In the genomic region with DNA sequence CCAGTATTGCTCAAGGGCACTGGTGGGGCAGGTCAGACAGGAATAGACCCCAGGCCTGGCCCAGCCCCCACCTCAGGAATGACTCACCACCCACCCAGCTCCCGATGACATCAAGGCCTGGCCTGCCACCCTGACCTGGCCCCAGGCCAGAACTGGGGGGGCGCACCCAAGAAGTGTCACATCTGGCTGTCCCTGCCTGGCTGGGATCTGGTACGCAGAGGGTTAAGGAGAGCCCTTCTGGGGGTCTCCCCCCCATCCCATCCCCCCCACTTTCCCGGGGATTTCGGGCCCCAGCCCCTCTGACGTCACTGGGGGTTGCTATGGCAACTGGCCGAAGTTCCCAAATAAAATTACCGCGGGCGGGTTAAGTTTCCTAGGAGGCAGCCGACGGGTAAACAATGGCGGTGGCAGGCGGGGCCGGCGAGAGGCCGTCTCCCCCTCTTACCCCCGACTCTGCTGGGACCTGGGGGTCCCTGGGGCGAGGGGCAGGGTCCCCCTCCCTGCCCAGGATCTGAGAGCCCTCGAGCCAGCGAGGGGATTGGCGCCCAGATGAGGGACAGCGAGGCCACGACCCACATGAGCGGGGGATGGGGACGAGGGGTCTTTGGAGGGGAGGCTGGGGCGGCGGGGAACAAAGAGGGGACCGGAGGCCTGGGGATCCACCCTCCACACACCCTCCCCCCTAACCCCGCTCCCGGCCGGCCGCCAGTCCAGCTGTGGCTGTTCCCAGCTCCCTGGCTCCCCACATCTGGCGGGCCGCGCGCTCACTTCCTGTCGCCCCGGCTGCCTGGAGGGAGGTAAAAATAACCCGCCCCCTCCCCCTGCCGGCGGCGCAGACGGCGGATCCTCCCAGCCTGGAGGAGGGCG, we compare ENCODE assay signal across 1 cellular context.
A peak's percentile ranks its signal among the peaks of the same experiment; 100 is the strongest.
TF ChIP-seq lines count a peak whose summit lies in the region.

No MANE protein-coding gene starts in this region.

TF ChIP-seq in K562, 482 proteins besides CTCF, POLR2A, EP300 and RAD21 (continued from another document and continues in another):
- TF ChIP-seq ZFP91 (CRISPR knock-in tag; IDR thresholded peaks at IDR 0.05), result no peak; the same call in 1 of the 2 replicates
- TF ChIP-seq ZNF551 (CRISPR knock-in tag; IDR thresholded peaks at IDR 0.05), result no peak
- no peak for TF ChIP-seq HMG20B (CRISPR knock-in tag; IDR thresholded peaks at IDR 0.05)
- no peak for TF ChIP-seq ARID3B (CRISPR knock-in tag; IDR thresholded peaks at IDR 0.05; ENCODE audit: borderline replicate concordance)
- no peak for TF ChIP-seq TSHZ1 (CRISPR knock-in tag; IDR thresholded peaks at IDR 0.05)
- no peak for TF ChIP-seq NUFIP1 (IDR thresholded peaks at IDR 0.05; ENCODE audit: partially characterized antibody)
- peak; percentile 80 for TF ChIP-seq HNRNPK (IDR thresholded peaks at IDR 0.05; ENCODE audit: low read depth, low read length, poor library complexity, severe bottlenecking)
- TF ChIP-seq, protein P1, sequence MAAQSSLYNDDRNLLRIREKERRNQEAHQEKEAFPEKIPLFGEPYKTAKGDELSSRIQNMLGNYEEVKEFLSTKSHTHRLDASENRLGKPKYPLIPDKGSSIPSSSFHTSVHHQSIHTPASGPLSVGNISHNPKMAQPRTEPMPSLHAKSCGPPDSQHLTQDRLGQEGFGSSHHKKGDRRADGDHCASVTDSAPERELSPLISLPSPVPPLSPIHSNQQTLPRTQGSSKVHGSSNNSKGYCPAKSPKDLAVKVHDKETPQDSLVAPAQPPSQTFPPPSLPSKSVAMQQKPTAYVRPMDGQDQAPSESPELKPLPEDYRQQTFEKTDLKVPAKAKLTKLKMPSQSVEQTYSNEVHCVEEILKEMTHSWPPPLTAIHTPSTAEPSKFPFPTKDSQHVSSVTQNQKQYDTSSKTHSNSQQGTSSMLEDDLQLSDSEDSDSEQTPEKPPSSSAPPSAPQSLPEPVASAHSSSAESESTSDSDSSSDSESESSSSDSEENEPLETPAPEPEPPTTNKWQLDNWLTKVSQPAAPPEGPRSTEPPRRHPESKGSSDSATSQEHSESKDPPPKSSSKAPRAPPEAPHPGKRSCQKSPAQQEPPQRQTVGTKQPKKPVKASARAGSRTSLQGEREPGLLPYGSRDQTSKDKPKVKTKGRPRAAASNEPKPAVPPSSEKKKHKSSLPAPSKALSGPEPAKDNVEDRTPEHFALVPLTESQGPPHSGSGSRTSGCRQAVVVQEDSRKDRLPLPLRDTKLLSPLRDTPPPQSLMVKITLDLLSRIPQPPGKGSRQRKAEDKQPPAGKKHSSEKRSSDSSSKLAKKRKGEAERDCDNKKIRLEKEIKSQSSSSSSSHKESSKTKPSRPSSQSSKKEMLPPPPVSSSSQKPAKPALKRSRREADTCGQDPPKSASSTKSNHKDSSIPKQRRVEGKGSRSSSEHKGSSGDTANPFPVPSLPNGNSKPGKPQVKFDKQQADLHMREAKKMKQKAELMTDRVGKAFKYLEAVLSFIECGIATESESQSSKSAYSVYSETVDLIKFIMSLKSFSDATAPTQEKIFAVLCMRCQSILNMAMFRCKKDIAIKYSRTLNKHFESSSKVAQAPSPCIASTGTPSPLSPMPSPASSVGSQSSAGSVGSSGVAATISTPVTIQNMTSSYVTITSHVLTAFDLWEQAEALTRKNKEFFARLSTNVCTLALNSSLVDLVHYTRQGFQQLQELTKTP (IDR thresholded peaks at IDR 0.05; ENCODE audit: low read depth in 1 of 2, partially characterized antibody in 2 of 2), result peak in 1 of 2 experiments; percentile 76
- peak; percentile 60 to 61; a peak in 2 of 4 replicates for TF ChIP-seq TEAD1 (CRISPR knock-in tag; IDR thresholded peaks at IDR 0.05)
- TF ChIP-seq, protein P2, sequence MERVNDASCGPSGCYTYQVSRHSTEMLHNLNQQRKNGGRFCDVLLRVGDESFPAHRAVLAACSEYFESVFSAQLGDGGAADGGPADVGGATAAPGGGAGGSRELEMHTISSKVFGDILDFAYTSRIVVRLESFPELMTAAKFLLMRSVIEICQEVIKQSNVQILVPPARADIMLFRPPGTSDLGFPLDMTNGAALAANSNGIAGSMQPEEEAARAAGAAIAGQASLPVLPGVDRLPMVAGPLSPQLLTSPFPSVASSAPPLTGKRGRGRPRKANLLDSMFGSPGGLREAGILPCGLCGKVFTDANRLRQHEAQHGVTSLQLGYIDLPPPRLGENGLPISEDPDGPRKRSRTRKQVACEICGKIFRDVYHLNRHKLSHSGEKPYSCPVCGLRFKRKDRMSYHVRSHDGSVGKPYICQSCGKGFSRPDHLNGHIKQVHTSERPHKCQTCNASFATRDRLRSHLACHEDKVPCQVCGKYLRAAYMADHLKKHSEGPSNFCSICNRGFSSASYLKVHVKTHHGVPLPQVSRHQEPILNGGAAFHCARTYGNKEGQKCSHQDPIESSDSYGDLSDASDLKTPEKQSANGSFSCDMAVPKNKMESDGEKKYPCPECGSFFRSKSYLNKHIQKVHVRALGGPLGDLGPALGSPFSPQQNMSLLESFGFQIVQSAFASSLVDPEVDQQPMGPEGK (CRISPR knock-in tag; IDR thresholded peaks at IDR 0.05; ENCODE audit: borderline replicate concordance), result no peak
- TF ChIP-seq, protein P3, sequence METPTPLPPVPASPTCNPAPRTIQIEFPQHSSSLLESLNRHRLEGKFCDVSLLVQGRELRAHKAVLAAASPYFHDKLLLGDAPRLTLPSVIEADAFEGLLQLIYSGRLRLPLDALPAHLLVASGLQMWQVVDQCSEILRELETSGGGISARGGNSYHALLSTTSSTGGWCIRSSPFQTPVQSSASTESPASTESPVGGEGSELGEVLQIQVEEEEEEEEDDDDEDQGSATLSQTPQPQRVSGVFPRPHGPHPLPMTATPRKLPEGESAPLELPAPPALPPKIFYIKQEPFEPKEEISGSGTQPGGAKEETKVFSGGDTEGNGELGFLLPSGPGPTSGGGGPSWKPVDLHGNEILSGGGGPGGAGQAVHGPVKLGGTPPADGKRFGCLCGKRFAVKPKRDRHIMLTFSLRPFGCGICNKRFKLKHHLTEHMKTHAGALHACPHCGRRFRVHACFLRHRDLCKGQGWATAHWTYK (CRISPR knock-in tag; IDR thresholded peaks at IDR 0.05), result no peak
- TF ChIP-seq RNF2 (IDR thresholded peaks at IDR 0.05), result peak; percentile 89
- no peak for TF ChIP-seq BCOR (IDR thresholded peaks at IDR 0.05)
- no peak for TF ChIP-seq IRF2 (CRISPR knock-in tag; IDR thresholded peaks at IDR 0.05)
- TF ChIP-seq SLC30A9 (CRISPR knock-in tag; IDR thresholded peaks at IDR 0.05), result no peak
- peak; percentile 99 for TF ChIP-seq JUND (IDR thresholded peaks at IDR 0.05; ENCODE audit: borderline replicate concordance, low read depth, low read length)
- peak; percentile 98 for TF ChIP-seq JUND (tag; IDR thresholded peaks at IDR 0.05; ENCODE audit: borderline replicate concordance, low read depth, low read length)
- TF ChIP-seq ZNF280A (IDR thresholded peaks at IDR 0.05; ENCODE audit: low read depth, partially characterized antibody), result no peak
- TF ChIP-seq PRMT5 (CRISPR knock-in tag; IDR thresholded peaks at IDR 0.05), result no peak
- TF ChIP-seq ZNF431 (CRISPR knock-in tag; IDR thresholded peaks at IDR 0.05), result peak; percentile 15; the same call in 1 of the 2 replicates
- no peak for TF ChIP-seq ZNF232 (CRISPR knock-in tag; IDR thresholded peaks at IDR 0.05)
- TF ChIP-seq SIRT6 (IDR thresholded peaks at IDR 0.05; ENCODE audit: low read depth, low read length), result no peak
- TF ChIP-seq MNT (conservative IDR thresholded peaks at IDR 0.05), result peak; percentile 35 to 62; a peak in 3 of 4 replicates
- no peak for TF ChIP-seq CLOCK (CRISPR knock-in tag; IDR thresholded peaks at IDR 0.05; ENCODE audit: borderline replicate concordance)
- TF ChIP-seq DDX20 (tag; IDR thresholded peaks at IDR 0.05; ENCODE audit: low read depth), result no peak
